ENCODE assay signal across 28 cellular contexts in the genomic region with DNA sequence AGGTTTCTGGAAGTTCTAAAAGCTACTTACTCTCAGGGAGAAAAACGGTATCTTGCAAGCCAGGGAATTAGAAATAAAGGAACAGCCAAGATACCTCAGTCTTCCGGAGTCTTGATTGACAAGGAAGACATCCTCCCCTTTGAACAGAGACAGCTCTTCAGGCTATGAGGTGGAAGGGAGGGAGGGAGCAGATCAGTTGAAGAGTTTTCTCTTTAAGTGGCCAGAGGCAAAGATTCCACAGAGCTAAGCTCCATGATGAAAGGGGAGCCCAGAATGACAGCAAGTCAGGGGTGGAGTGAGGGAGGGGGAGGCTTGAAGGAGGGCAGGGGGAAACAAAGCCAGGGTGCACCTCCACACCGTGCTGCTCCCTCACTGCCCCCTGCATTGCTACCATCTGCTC.
"Had no signal": no experiment of that assay in that cellular context is flagged by ENCODE, and none has a peak within 500 bp of the region (broad histone marks: within the 10 kb centered on the region; RNA-seq: fewer than 3 reads in every experiment).

No MANE protein-coding gene starts in this region.

- H3K4me3 Mint-ChIP-seq: activated CD4-positive, alpha-beta memory T cell treated with anti-CD3 and anti-CD28 coated beads, Interleukin-2, amount 10 ng/mL, durations not matched to agents 7 days and 5 days; activated CD4-positive, alpha-beta T cell treated with anti-CD3 and anti-CD28 coated beads, Interleukin-2, amount 10 ng/mL, durations not matched to agents 7 days and 5 days; activated naive CD4-positive, alpha-beta T cell treated with anti-CD3 and anti-CD28 coated beads, Interleukin-2, amount 50 U/mL, for 24 hours; dendritic cell treated with granulocyte-macrophage colony-stimulating factor and Interleukin-4, amounts not matched to agents 40 ng/mL and 50 ng/mL, for 4 days; nephron progenitor cell; stimulated activated naive B cell treated with anti-CD40 and anti-IgM and Interleukin-4, amounts not matched to agents 10 μg/mL and 1 μg/mL and 100 μg/mL, for 72 hours; T-helper 17 cell; WTC11 had no signal

- H3K4me3 ChIP-seq: breast epithelium, esophagus squamous epithelium, gastrocnemius medialis, right atrium auricular region, smooth muscle cell, stomach, thyroid gland, upper lobe of left lung, vagina had no signal

- H3K36me3 Mint-ChIP-seq: activated naive CD4-positive, alpha-beta T cell treated with anti-CD3 and anti-CD28 coated beads, Interleukin-2, amount 50 U/mL, for 24 hours; naive B cell; WTC11 had no signal

- H3K27ac Mint-ChIP-seq: activated CD4-positive, alpha-beta memory T cell treated with anti-CD3 and anti-CD28 coated beads, Interleukin-2, amount 10 ng/mL, durations not matched to agents 7 days and 5 days; activated CD4-positive, alpha-beta T cell treated with anti-CD3 and anti-CD28 coated beads, Interleukin-2, amount 10 ng/mL, durations not matched to agents 7 days and 5 days; activated naive CD4-positive, alpha-beta T cell treated with anti-CD3 and anti-CD28 coated beads, Interleukin-2, amount 50 U/mL, for 24 hours; activated T-helper 2 cell treated with anti-CD3 and anti-CD28 coated beads, Interferon-gamma antibody, Interleukin-2, Interleukin-4, amounts not matched to agents 10 μg/mL and 5 μg/mL and 100 μg/mL, durations not matched to agents 14 hours and 24 hours and 36 hours; dendritic cell treated with granulocyte-macrophage colony-stimulating factor and Interleukin-4, amounts not matched to agents 40 ng/mL and 50 ng/mL, for 4 days; naive B cell; stimulated activated naive B cell treated with anti-CD40 and anti-IgM and Interleukin-4, amounts not matched to agents 10 μg/mL and 1 μg/mL and 100 μg/mL, for 72 hours; T-helper 17 cell; WTC11 had no signal

- H3K4me1 Mint-ChIP-seq: activated CD4-positive, alpha-beta memory T cell treated with anti-CD3 and anti-CD28 coated beads, Interleukin-2, amount 10 ng/mL, durations not matched to agents 7 days and 5 days; activated CD4-positive, alpha-beta T cell treated with anti-CD3 and anti-CD28 coated beads, Interleukin-2, amount 10 ng/mL, durations not matched to agents 7 days and 5 days; activated naive CD4-positive, alpha-beta T cell treated with anti-CD3 and anti-CD28 coated beads, Interleukin-2, amount 50 U/mL, for 24 hours; T-helper 17 cell had no signal

- DNase-seq: activated CD4-positive, alpha-beta memory T cell treated with anti-CD3 and anti-CD28 coated beads, Interleukin-2, amount 10 ng/mL, durations not matched to agents 7 days and 5 days; activated CD4-positive, alpha-beta T cell treated with anti-CD3 and anti-CD28 coated beads for 1 hour; activated CD4-positive, alpha-beta T cell treated with anti-CD3 and anti-CD28 coated beads, Interleukin-2, amount 10 ng/mL, durations not matched to agents 7 days and 5 days; activated T-cell treated with anti-CD3 and anti-CD28 coated beads, Interleukin-2, amount 50 U/mL, for 48 hours; central memory CD4-positive, alpha-beta T cell; effector CD4-positive, alpha-beta T cell; esophagus squamous epithelium; gastrocnemius medialis; glutamatergic neuron; left ventricle myocardium superior; naive B cell; nephron progenitor cell; occipital lobe; stimulated activated CD4-positive, alpha-beta T cell treated with anti-CD3 and anti-CD28 coated beads, Interleukin-1b, Interleukin-23, amount 100 ng/mL, for 48 hours; stimulated activated naive B cell treated with anti-CD40 and anti-IgM and Interleukin-4, amounts not matched to agents 10 μg/mL and 1 μg/mL and 100 μg/mL, for 72 hours; stomach; T-helper 17 cell; T1000; thyroid gland; upper lobe of left lung had no signal

- ATAC-seq: gastrocnemius medialis; left ventricle myocardium superior; stimulated activated naive B cell treated with anti-CD40 and anti-IgM and Interleukin-4, amounts not matched to agents 10 μg/mL and 1 μg/mL and 100 μg/mL, for 72 hours; T-helper 17 cell; WTC11 had no signal

- H3K9me3 Mint-ChIP-seq: activated CD4-positive, alpha-beta memory T cell treated with anti-CD3 and anti-CD28 coated beads, Interleukin-2, amount 10 ng/mL, durations not matched to agents 7 days and 5 days; activated CD4-positive, alpha-beta T cell treated with anti-CD3 and anti-CD28 coated beads, Interleukin-2, amount 10 ng/mL, durations not matched to agents 7 days and 5 days; activated naive CD4-positive, alpha-beta T cell treated with anti-CD3 and anti-CD28 coated beads, Interleukin-2, amount 50 U/mL, for 24 hours; activated T-helper 2 cell treated with anti-CD3 and anti-CD28 coated beads, Interferon-gamma antibody, Interleukin-2, Interleukin-4, amounts not matched to agents 10 μg/mL and 5 μg/mL and 100 μg/mL, durations not matched to agents 14 hours and 24 hours and 36 hours; dendritic cell treated with granulocyte-macrophage colony-stimulating factor and Interleukin-4, amounts not matched to agents 40 ng/mL and 50 ng/mL, for 4 days; naive B cell; stimulated activated naive B cell treated with anti-CD40 and anti-IgM and Interleukin-4, amounts not matched to agents 10 μg/mL and 1 μg/mL and 100 μg/mL, for 72 hours; WTC11 had no signal
